In the genomic region with DNA sequence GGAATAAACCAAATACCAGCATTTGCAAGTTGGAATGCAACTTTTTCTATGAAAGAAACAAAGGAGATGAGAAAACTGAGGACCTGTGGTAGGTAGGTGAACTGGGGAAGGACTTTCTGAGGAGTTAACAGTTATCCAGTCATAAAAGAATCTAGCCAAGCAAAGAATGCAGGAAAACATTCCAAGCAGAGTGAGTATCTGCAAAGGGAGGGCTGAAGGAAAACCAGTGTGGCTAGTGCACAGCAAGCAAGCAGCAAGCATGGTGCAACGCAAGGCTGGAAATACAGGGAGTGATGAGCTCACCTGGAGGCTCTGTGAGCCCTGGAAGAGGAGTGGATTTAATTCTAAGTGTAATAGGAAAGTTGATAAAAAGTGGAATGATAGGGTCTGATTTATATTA, we compare ENCODE assay signal across 12 cellular contexts. TPM values are rescaled to one million over a fixed set of nuclear protein-coding genes. Genes with fewer than 3 reads are reported as not detected.
DNase-seq lines count a peak whose midpoint lies in the region; ATAC-seq and TF ChIP-seq lines count a peak whose summit lies in the region.
"Had no signal": no experiment of that assay in that cellular context is flagged by ENCODE, and none has a peak within 500 bp of the region (broad histone marks: within the 10 kb centered on the region; RNA-seq: fewer than 3 reads in every experiment).

No MANE protein-coding gene starts in this region.

- peak overlapping the region; percentile 38 for H3K27ac Mint-ChIP-seq in HFFc6
- no peak overlapping the region for H3K27ac Mint-ChIP-seq in CD8-positive, alpha-beta T cell
- H3K27ac Mint-ChIP-seq in activated naive CD8-positive, alpha-beta T cell treated with anti-CD3 and anti-CD28 coated beads for 36 hours, result no peak overlapping the region
- H3K27ac Mint-ChIP-seq: activated CD8-positive, alpha-beta T cell treated with anti-CD3 and anti-CD28 coated beads for 36 hours had no signal

- peak; percentile 27 for ATAC-seq in body of pancreas
- ATAC-seq in CD8-positive, alpha-beta T cell, result no peak
- no peak for ATAC-seq in HG03354 (IDR thresholded peaks at IDR 0.05; ENCODE audit: poor library complexity, severe bottlenecking, unreplicated experiment)

- H3K27me3 ChIP-seq in body of pancreas, result no peaks in the 10 kb centered on the region
- H3K27me3 ChIP-seq in CD8-positive, alpha-beta T cell (ENCODE audit: insufficient read depth, low read length), result no peaks in the 10 kb centered on the region

- CTCF ChIA-PET in CD8-positive, alpha-beta T cell (lab: Charles Lee), result interaction anchor here (1.2 to 1.6 kb wide), 2 partner anchors 21 to 29 kb away, joined by 3 to 4 read pairs; no protein-coding TSS in a partner anchor

- H3K36me3 Mint-ChIP-seq in HFFc6 (ENCODE audit: low read depth), result peaks cover 6% of the 10 kb centered on the region; the same call in 1 of the 2 replicates
- no peaks in the 10 kb centered on the region for H3K36me3 Mint-ChIP-seq in CD8-positive, alpha-beta T cell
- H3K36me3 Mint-ChIP-seq in activated naive CD8-positive, alpha-beta T cell treated with anti-CD3 and anti-CD28 coated beads for 36 hours, result no peaks in the 10 kb centered on the region

- TF ChIP-seq CTCF in HFFc6 (IDR thresholded peaks at IDR 0.05) (no peak), body of pancreas (IDR thresholded peaks at IDR 0.05) (no peak)
- no peak for TF ChIP-seq CTCF in CD8-positive, alpha-beta T cell (IDR thresholded peaks at IDR 0.05)

- H3K36me3 ChIP-seq in body of pancreas (replicated peaks in 1 of 2; ENCODE audit: insufficient read depth in 1 of 2, low read depth in 2 of 2), result no peaks in the 10 kb centered on the region
- no peaks in the 10 kb centered on the region for H3K36me3 ChIP-seq in CD8-positive, alpha-beta T cell (ENCODE audit: insufficient read depth, low read length)

- H3K4me3 Mint-ChIP-seq in HFFc6, result no peak overlapping the region
- H3K4me3 Mint-ChIP-seq in CD8-positive, alpha-beta T cell, result no peak overlapping the region
- no peak overlapping the region for H3K4me3 Mint-ChIP-seq in activated naive CD8-positive, alpha-beta T cell treated with anti-CD3 and anti-CD28 coated beads for 36 hours
- H3K4me3 Mint-ChIP-seq: activated CD8-positive, alpha-beta T cell treated with anti-CD3 and anti-CD28 coated beads for 36 hours had no signal

- intact Hi-C loops in body of pancreas (cut with DNase I), result no loop called here
- intact Hi-C loops in CD8-positive, alpha-beta T cell (cut with DNase I, micrococcal nuclease), result loop anchor here in 1 of 2 experiments (5.0 kb wide), 1 partner anchor 37 kb away; no protein-coding TSS in a partner anchor

- no peaks in the 10 kb centered on the region for H3K9me3 Mint-ChIP-seq in HFFc6
- no peaks in the 10 kb centered on the region for H3K9me3 Mint-ChIP-seq in CD8-positive, alpha-beta T cell
- H3K9me3 Mint-ChIP-seq in activated naive CD8-positive, alpha-beta T cell treated with anti-CD3 and anti-CD28 coated beads for 36 hours, result no peaks in the 10 kb centered on the region
- H3K9me3 Mint-ChIP-seq: activated CD8-positive, alpha-beta T cell treated with anti-CD3 and anti-CD28 coated beads for 36 hours had no signal

- 89 to 90% methylated on average over 1 of the region's 1 CpG for WGBS in body of pancreas, 2 donors

- DNase-seq in ACHN, result peak; percentile 63
- DNase-seq in HFFc6, result peak; percentile 59
- DNase-seq in body of pancreas, result peak in 1 of 4 donors; percentile 19
- DNase-seq in iPS-NIHi11 (ENCODE audit: low spot score), result peak; percentile 17
- DNase-seq in CD8-positive, alpha-beta T cell, result no peak
- DNase-seq in activated naive CD8-positive, alpha-beta T cell treated with anti-CD3 and anti-CD28 coated beads for 36 hours, result no peak
- no peak for DNase-seq in UCSD-AML1 (lab: John Stamatoyannopoulos, UW; ENCODE audit: unreplicated experiment)
- DNase-seq: activated CD8-positive, alpha-beta T cell treated with anti-CD3 and anti-CD28 coated beads for 36 hours; DND-41 had no signal

- no peaks in the 10 kb centered on the region for H3K4me1 ChIP-seq in body of pancreas
- H3K4me1 ChIP-seq in CD8-positive, alpha-beta T cell (ENCODE audit: insufficient read depth, low read length), result no peaks in the 10 kb centered on the region
- H3K4me1 ChIP-seq: parathyroid adenoma had no signal

- H3K27ac ChIP-seq in body of pancreas, result no peak overlapping the region
- H3K27ac ChIP-seq in CD8-positive, alpha-beta T cell (ENCODE audit: low read depth, low read length), result no peak overlapping the region
- H3K27ac ChIP-seq: KMS-11, parathyroid adenoma had no signal

- H3K27me3 Mint-ChIP-seq in HFFc6 (ENCODE audit: insufficient read depth), result peaks cover 2% of the 10 kb centered on the region; the same call in 1 of the 2 replicates
- H3K27me3 Mint-ChIP-seq in CD8-positive, alpha-beta T cell (ENCODE audit: low read depth), result no peaks in the 10 kb centered on the region
- no peaks in the 10 kb centered on the region for H3K27me3 Mint-ChIP-seq in activated naive CD8-positive, alpha-beta T cell treated with anti-CD3 and anti-CD28 coated beads for 36 hours
- H3K27me3 Mint-ChIP-seq: activated CD8-positive, alpha-beta T cell treated with anti-CD3 and anti-CD28 coated beads for 36 hours had no signal

- in situ Hi-C loops in ACHN (cut with HindIII; ENCODE audit: low pct_ligation_motif_present, low pct_unique_long_range_greater_than_20kb, low sequenced_read_pairs), result no loop called here

- no peak overlapping the region for H3K4me3 ChIP-seq in body of pancreas
- H3K4me3 ChIP-seq in CD8-positive, alpha-beta T cell (ENCODE audit: low read depth, low read length), result no peak overlapping the region

- no peaks in the 10 kb centered on the region for H3K9me3 ChIP-seq in body of pancreas
- no peaks in the 10 kb centered on the region for H3K9me3 ChIP-seq in CD8-positive, alpha-beta T cell (ENCODE audit: low read length)

- no peak for TF ChIP-seq POLR2A in body of pancreas (IDR thresholded peaks at IDR 0.05)

- peaks cover 39% of the 10 kb centered on the region for H3K4me1 Mint-ChIP-seq in HFFc6 (ENCODE audit: low read depth)
- H3K4me1 Mint-ChIP-seq in CD8-positive, alpha-beta T cell (ENCODE audit: low read depth), result no peaks in the 10 kb centered on the region
- peaks cover 3% of the 10 kb centered on the region for H3K4me1 Mint-ChIP-seq in activated naive CD8-positive, alpha-beta T cell treated with anti-CD3 and anti-CD28 coated beads for 36 hours

- POLR2A ChIA-PET in CD8-positive, alpha-beta T cell (lab: Charles Lee), result interaction anchor here (1.1 kb wide), 1 partner anchor 10 kb away, joined by 5 read pairs; no protein-coding TSS in a partner anchor

RNA-seq across cellular contexts. Expression of a gene that starts 44.0 kb away (rescaled TPM):
- 1 to 10 TPM; 2.9 to 5.5 (median 4.6) TPM for total RNA-seq in HFFc6 (2021; fragmentation: NEBNext Ultra II Directional; extraction: Animal tissue kit (Norgen Biotek cat#: 25700))
- under 1 TPM in 1 of 2 donors, not detected in 1; 0.33 TPM for total RNA-seq in body of pancreas
- total RNA-seq in CD8-positive, alpha-beta T cell, result under 1 TPM; 0.49 to 0.61 TPM
- total RNA-seq in activated naive CD8-positive, alpha-beta T cell treated with anti-CD3 and anti-CD28 coated beads for 36 hours, result 1 to 10 TPM; 1.1 to 1.2 TPM

Comparison
In these comparisons a context has a peak if more than half of its experiments do, and no peak if none do; other contexts are left out.
1. DNase-seq: peak in ACHN (single experiment), HFFc6 (single experiment) and iPS-NIHi11 (single experiment); none in CD8-positive, alpha-beta T cell (0 of 7), activated naive CD8-positive, alpha-beta T cell treated with anti-CD3 and anti-CD28 coated beads for 36 hours (single experiment) and UCSD-AML1 (single experiment).